ENCODE assay signal across 20 cellular contexts in the genomic region with DNA sequence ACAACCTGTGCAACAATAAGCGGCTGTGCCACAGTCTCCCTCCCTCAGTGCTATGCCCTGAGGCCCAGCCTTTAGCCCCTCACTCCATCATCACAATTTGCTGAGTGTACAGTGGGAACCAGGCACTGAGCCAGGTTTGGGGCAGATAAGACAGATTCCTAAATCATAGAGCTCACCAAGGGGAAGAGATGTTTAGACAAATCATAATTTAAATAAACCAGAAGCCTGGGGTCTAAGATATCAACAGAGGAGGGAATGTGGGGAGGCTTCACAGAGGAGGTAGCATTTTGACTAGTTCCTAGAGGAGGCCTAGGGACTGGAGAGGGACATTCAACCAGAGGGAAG.
DNase-seq lines count a peak whose midpoint lies in the region; ATAC-seq and TF ChIP-seq lines count a peak whose summit lies in the region.
"Had no signal": no experiment of that assay in that cellular context is flagged by ENCODE, and none has a peak within 500 bp of the region (broad histone marks: within the 10 kb centered on the region; RNA-seq: fewer than 3 reads in every experiment).

No MANE protein-coding gene starts in this region.

- no peaks in the 10 kb centered on the region for H4K20me1 ChIP-seq in GM23338 (replicated peaks; ENCODE audit: insufficient read depth)

- H3K4me3 Mint-ChIP-seq in effector memory CD8-positive, alpha-beta T cell, result no peak overlapping the region
- H3K4me3 Mint-ChIP-seq in stimulated activated effector memory CD8-positive, alpha-beta T cell treated with anti-CD3 and anti-CD28 coated beads, Interleukin-12 subunit alpha, Interleukin-12 subunit beta, amount 100 ng/mL, for 72 hours, result no peak overlapping the region
- no peak overlapping the region for H3K4me3 Mint-ChIP-seq in GM23338
- H3K4me3 Mint-ChIP-seq: B cell; CD4-positive, alpha-beta T cell; H9 had no signal

- H3K36me3 ChIP-seq in WERI-Rb-1, result no peaks in the 10 kb centered on the region
- no peaks in the 10 kb centered on the region for H3K36me3 ChIP-seq in GM23338 (ENCODE audit: insufficient read depth)

- H3K9me2 ChIP-seq in GM23338 (ENCODE audit: insufficient read depth), result no peaks in the 10 kb centered on the region

- DNase-seq in cardiac septum (ENCODE audit: low spot score) (peak; percentile 66), Right ventricle myocardium superior (no peak), WERI-Rb-1 (no peak), GM23338 (ENCODE audit: low spot score) (no peak)
- no peak for DNase-seq in effector memory CD8-positive, alpha-beta T cell
- DNase-seq in stimulated activated effector memory CD8-positive, alpha-beta T cell treated with anti-CD3 and anti-CD28 coated beads, Interleukin-12 subunit alpha, Interleukin-12 subunit beta, amount 100 ng/mL, for 72 hours (ENCODE audit: low spot score in 2 of 2), result no peak
- DNase-seq in activated CD4-positive, alpha-beta T cell treated with anti-CD3 and anti-CD28 coated beads, Interleukin-2, amount 50 U/mL, for 48 hours, result no peak
- DNase-seq: CD4-positive, alpha-beta T cell; DMS53; H9; NCI-H187; NCI-H2171; NCI-H446 treated with DMSO at 0.1 percent for 48 hours; NCI-H748 treated with DMSO at 0.1 percent for 48 hours; OCI-M1; RPMI8226 had no signal

- H3K4me1 ChIP-seq in GM23338 (ENCODE audit: insufficient read depth), result no peaks in the 10 kb centered on the region

- no peak overlapping the region for H3K4me2 ChIP-seq in GM23338

- TF ChIP-seq CTCF in WERI-Rb-1 (IDR thresholded peaks at IDR 0.05; ENCODE audit: low read depth, low read length), result no peak
- TF ChIP-seq CTCF in GM23338 (conservative IDR thresholded peaks at IDR 0.05; ENCODE audit: low read depth in 2 of 2), result no peak

- peaks cover 8% of the 10 kb centered on the region for H3K36me3 Mint-ChIP-seq in effector memory CD8-positive, alpha-beta T cell (ENCODE audit: insufficient read depth)
- peaks cover 76% of the 10 kb centered on the region for H3K36me3 Mint-ChIP-seq in stimulated activated effector memory CD8-positive, alpha-beta T cell treated with anti-CD3 and anti-CD28 coated beads, Interleukin-12 subunit alpha, Interleukin-12 subunit beta, amount 100 ng/mL, for 72 hours
- H3K36me3 Mint-ChIP-seq in GM23338 (ENCODE audit: low read depth), result no peaks in the 10 kb centered on the region

- H3K27me3 ChIP-seq in WERI-Rb-1 (ENCODE audit: insufficient read depth, low read depth, severe bottlenecking) (no peaks in the 10 kb centered on the region), GM23338 (ENCODE audit: insufficient read depth) (no peaks in the 10 kb centered on the region)

- H3K27ac Mint-ChIP-seq in effector memory CD8-positive, alpha-beta T cell, result peak overlapping the region; percentile 16 to 20
- H3K27ac Mint-ChIP-seq in stimulated activated effector memory CD8-positive, alpha-beta T cell treated with anti-CD3 and anti-CD28 coated beads, Interleukin-12 subunit alpha, Interleukin-12 subunit beta, amount 100 ng/mL, for 72 hours, result peak overlapping the region; percentile 36
- no peak overlapping the region for H3K27ac Mint-ChIP-seq in GM23338
- H3K27ac Mint-ChIP-seq: B cell; CD4-positive, alpha-beta T cell; H9 had no signal

- H3K4me1 Mint-ChIP-seq in effector memory CD8-positive, alpha-beta T cell (ENCODE audit: low read depth in 2 of 2), result peaks cover 0 to 1% of the 10 kb centered on the region in 2 donors
- H3K4me1 Mint-ChIP-seq in stimulated activated effector memory CD8-positive, alpha-beta T cell treated with anti-CD3 and anti-CD28 coated beads, Interleukin-12 subunit alpha, Interleukin-12 subunit beta, amount 100 ng/mL, for 72 hours, result peaks cover 19% of the 10 kb centered on the region
- peaks cover 5% of the 10 kb centered on the region; the same call in 2 of the 3 replicates for H3K4me1 Mint-ChIP-seq in GM23338
- H3K4me1 Mint-ChIP-seq: B cell had no signal

- ATAC-seq in Right ventricle myocardium superior (ENCODE audit: poor library complexity) (no peak), SK-N-SH treated with all-trans-retinoic acid at 6 μM for 48 hours (peak; percentile 27; the same call in 2 of the 3 replicates), GM23338 (no peak)
- ATAC-seq in effector memory CD8-positive, alpha-beta T cell (replicated peaks), result no peak
- ATAC-seq in stimulated activated effector memory CD8-positive, alpha-beta T cell treated with anti-CD3 and anti-CD28 coated beads, Interleukin-12 subunit alpha, Interleukin-12 subunit beta, amount 100 ng/mL, for 72 hours, result no peak

- H3K27ac ChIP-seq in WERI-Rb-1, result no peak overlapping the region
- no peak overlapping the region for H3K27ac ChIP-seq in GM23338 (ENCODE audit: low read depth)
- H3K27ac ChIP-seq: 22Rv1, HL-60 had no signal

- H3K9me3 Mint-ChIP-seq in effector memory CD8-positive, alpha-beta T cell, result no peaks in the 10 kb centered on the region
- no peaks in the 10 kb centered on the region for H3K9me3 Mint-ChIP-seq in stimulated activated effector memory CD8-positive, alpha-beta T cell treated with anti-CD3 and anti-CD28 coated beads, Interleukin-12 subunit alpha, Interleukin-12 subunit beta, amount 100 ng/mL, for 72 hours
- no peaks in the 10 kb centered on the region for H3K9me3 Mint-ChIP-seq in GM23338
- H3K9me3 Mint-ChIP-seq: CD4-positive, alpha-beta T cell; H9 had no signal

- intact Hi-C loops in cardiac septum (cut with DNase I) (no loop called here), Right ventricle myocardium superior (cut with DNase I) (no loop called here)

- H3F3A ChIP-seq in GM23338 (replicated peaks; ENCODE audit: low read depth), result no peaks in the 10 kb centered on the region

- no peaks in the 10 kb centered on the region for H3K79me2 ChIP-seq in GM23338 (replicated peaks; ENCODE audit: insufficient read depth)

- H3K27me3 Mint-ChIP-seq in effector memory CD8-positive, alpha-beta T cell, result no peaks in the 10 kb centered on the region
- H3K27me3 Mint-ChIP-seq in GM23338 (ENCODE audit: insufficient read depth, low read depth, poor library complexity), result peaks cover 5% of the 10 kb centered on the region
- H3K27me3 Mint-ChIP-seq: B cell; CD4-positive, alpha-beta T cell had no signal

- no peaks in the 10 kb centered on the region for H3K9me3 ChIP-seq in WERI-Rb-1 (ENCODE audit: severe bottlenecking)

- no peak overlapping the region for H2AFZ ChIP-seq in GM23338

- no peak overlapping the region for H3K4me3 ChIP-seq in WERI-Rb-1 (ENCODE audit: low read depth, low read length)
- H3K4me3 ChIP-seq in GM23338, result no peak overlapping the region

TF ChIP-seq in SK-N-SH treated with all-trans-retinoic acid at 6 μM for 48 hours, 23 proteins besides CTCF, POLR2A, EP300 and RAD21 (continues in another document):
- TF ChIP-seq, protein P1, sequence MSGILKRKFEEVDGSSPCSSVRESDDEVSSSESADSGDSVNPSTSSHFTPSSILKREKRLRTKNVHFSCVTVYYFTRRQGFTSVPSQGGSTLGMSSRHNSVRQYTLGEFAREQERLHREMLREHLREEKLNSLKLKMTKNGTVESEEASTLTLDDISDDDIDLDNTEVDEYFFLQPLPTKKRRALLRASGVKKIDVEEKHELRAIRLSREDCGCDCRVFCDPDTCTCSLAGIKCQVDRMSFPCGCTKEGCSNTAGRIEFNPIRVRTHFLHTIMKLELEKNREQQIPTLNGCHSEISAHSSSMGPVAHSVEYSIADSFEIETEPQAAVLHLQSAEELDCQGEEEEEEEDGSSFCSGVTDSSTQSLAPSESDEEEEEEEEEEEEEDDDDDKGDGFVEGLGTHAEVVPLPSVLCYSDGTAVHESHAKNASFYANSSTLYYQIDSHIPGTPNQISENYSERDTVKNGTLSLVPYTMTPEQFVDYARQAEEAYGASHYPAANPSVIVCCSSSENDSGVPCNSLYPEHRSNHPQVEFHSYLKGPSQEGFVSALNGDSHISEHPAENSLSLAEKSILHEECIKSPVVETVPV (CRISPR knock-in tag; IDR thresholded peaks at IDR 0.05), result 0 out of 2 replicates have a peak, but pooled peaks have one; percentile 35
- TF ChIP-seq OSR1 (CRISPR knock-in tag; IDR thresholded peaks at IDR 0.05), result no peak
- TF ChIP-seq ESRRG (CRISPR knock-in tag; IDR thresholded peaks at IDR 0.05), result 0 out of 2 replicates have a peak, but pooled peaks have one; percentile 14
- TF ChIP-seq ZFP3 (CRISPR knock-in tag; IDR thresholded peaks at IDR 0.05), result no peak
- TF ChIP-seq ZNF8 (CRISPR knock-in tag; IDR thresholded peaks at IDR 0.05), result peak; percentile 49
- peak; percentile 75 for TF ChIP-seq ISL1 (CRISPR knock-in tag; IDR thresholded peaks at IDR 0.05)

TF ChIP-seq in GM23338, 12 proteins besides CTCF, POLR2A, EP300 and RAD21 (continues in another document):
- TF ChIP-seq, protein P2, sequence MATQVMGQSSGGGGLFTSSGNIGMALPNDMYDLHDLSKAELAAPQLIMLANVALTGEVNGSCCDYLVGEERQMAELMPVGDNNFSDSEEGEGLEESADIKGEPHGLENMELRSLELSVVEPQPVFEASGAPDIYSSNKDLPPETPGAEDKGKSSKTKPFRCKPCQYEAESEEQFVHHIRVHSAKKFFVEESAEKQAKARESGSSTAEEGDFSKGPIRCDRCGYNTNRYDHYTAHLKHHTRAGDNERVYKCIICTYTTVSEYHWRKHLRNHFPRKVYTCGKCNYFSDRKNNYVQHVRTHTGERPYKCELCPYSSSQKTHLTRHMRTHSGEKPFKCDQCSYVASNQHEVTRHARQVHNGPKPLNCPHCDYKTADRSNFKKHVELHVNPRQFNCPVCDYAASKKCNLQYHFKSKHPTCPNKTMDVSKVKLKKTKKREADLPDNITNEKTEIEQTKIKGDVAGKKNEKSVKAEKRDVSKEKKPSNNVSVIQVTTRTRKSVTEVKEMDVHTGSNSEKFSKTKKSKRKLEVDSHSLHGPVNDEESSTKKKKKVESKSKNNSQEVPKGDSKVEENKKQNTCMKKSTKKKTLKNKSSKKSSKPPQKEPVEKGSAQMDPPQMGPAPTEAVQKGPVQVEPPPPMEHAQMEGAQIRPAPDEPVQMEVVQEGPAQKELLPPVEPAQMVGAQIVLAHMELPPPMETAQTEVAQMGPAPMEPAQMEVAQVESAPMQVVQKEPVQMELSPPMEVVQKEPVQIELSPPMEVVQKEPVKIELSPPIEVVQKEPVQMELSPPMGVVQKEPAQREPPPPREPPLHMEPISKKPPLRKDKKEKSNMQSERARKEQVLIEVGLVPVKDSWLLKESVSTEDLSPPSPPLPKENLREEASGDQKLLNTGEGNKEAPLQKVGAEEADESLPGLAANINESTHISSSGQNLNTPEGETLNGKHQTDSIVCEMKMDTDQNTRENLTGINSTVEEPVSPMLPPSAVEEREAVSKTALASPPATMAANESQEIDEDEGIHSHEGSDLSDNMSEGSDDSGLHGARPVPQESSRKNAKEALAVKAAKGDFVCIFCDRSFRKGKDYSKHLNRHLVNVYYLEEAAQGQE (IDR thresholded peaks at IDR 0.05; ENCODE audit: unreplicated experiment), result no peak
- TF ChIP-seq POLR2AphosphoS5 (IDR thresholded peaks at IDR 0.05; ENCODE audit: low read depth) (no peak), STAT1 (IDR thresholded peaks at IDR 0.05; ENCODE audit: unreplicated experiment) (no peak), JUNB (IDR thresholded peaks at IDR 0.05; ENCODE audit: unreplicated experiment) (no peak), EZH2phosphoT487 (IDR thresholded peaks at IDR 0.05; ENCODE audit: unreplicated experiment) (no peak)
